In genomic region chr2:29075894-29076700, GRCh38 we compare ENCODE assay signal across 14 cellular contexts. TPM values are rescaled to one million over a fixed set of nuclear protein-coding genes. Genes with fewer than 3 reads are reported as not detected.
DNase-seq lines count a peak whose midpoint lies in the region; ATAC-seq lines count a peak whose summit lies in the region.
"Had no signal": no experiment of that assay in that cellular context is flagged by ENCODE, and none has a peak within 500 bp of the region (broad histone marks: within the 10 kb centered on the region; RNA-seq: fewer than 3 reads in every experiment).

No MANE protein-coding gene starts in this region.

- intact Hi-C loops in posterior cingulate gyrus (cut with DNase I) = loop anchor here (5.0 kb wide), 1 partner anchor 36 kb away; no protein-coding TSS in a partner anchor
- intact Hi-C loops in activated T-helper 2 cell treated with anti-CD3 and anti-CD28 coated beads, Interferon-gamma antibody, Interleukin-2, Interleukin-4, amounts not matched to agents 10 μg/mL and 5 μg/mL and 100 μg/mL, durations not matched to agents 14 hours and 24 hours and 36 hours (cut with micrococcal nuclease) = no loop called here

- no peaks in the 10 kb centered on the region for H3K36me3 ChIP-seq in adipocyte (ENCODE audit: control insufficient read depth, insufficient read depth, low read length, severe bottlenecking)
- H3K36me3 ChIP-seq: colonic mucosa had no signal

- ATAC-seq in GM18907 (IDR thresholded peaks at IDR 0.05; ENCODE audit: unreplicated experiment) = no peak

- peaks cover 12% of the 10 kb centered on the region for H3K4me1 ChIP-seq in adipocyte (ENCODE audit: control insufficient read depth, insufficient read depth, low read length)
- H3K4me1 ChIP-seq: colonic mucosa had no signal

- no peak overlapping the region for H3K27ac Mint-ChIP-seq in immature natural killer cell
- no peak overlapping the region for H3K27ac Mint-ChIP-seq in activated T-helper 2 cell treated with anti-CD3 and anti-CD28 coated beads, Interferon-gamma antibody, Interleukin-2, Interleukin-4, amounts not matched to agents 10 μg/mL and 5 μg/mL and 100 μg/mL, durations not matched to agents 14 hours and 24 hours and 36 hours
- H3K27ac Mint-ChIP-seq: CD4-positive, CD25-positive, alpha-beta regulatory T cell had no signal

- H3K36me3 Mint-ChIP-seq in immature natural killer cell = peaks cover 0 to 12% (median 0%) of the 10 kb centered on the region in 3 donors
- H3K36me3 Mint-ChIP-seq in activated T-helper 2 cell treated with anti-CD3 and anti-CD28 coated beads, Interferon-gamma antibody, Interleukin-2, Interleukin-4, amounts not matched to agents 10 μg/mL and 5 μg/mL and 100 μg/mL, durations not matched to agents 14 hours and 24 hours and 36 hours (ENCODE audit: low read depth) = no peaks in the 10 kb centered on the region
- H3K36me3 Mint-ChIP-seq: CD4-positive, CD25-positive, alpha-beta regulatory T cell had no signal

- H3K4me3 Mint-ChIP-seq in immature natural killer cell = no peak overlapping the region
- no peak overlapping the region for H3K4me3 Mint-ChIP-seq in activated T-helper 2 cell treated with anti-CD3 and anti-CD28 coated beads, Interferon-gamma antibody, Interleukin-2, Interleukin-4, amounts not matched to agents 10 μg/mL and 5 μg/mL and 100 μg/mL, durations not matched to agents 14 hours and 24 hours and 36 hours (ENCODE audit: low read depth)
- H3K4me3 Mint-ChIP-seq: CD4-positive, CD25-positive, alpha-beta regulatory T cell had no signal

- DNase-seq in COLO829 (ENCODE audit: low spot score) (peak; percentile 61), adipocyte (ENCODE audit: low read depth) (peak; percentile 60), fibroblast of peridontal ligament (ENCODE audit: extremely low read depth) (peak; percentile 17), posterior cingulate gyrus (peak; percentile 53 to 95 (median 73)), immature natural killer cell (no peak), HT-29 (ENCODE audit: low spot score) (no peak)
- no peak for DNase-seq in activated T-helper 2 cell treated with anti-CD3 and anti-CD28 coated beads, Interferon-gamma antibody, Interleukin-2, Interleukin-4, amounts not matched to agents 10 μg/mL and 5 μg/mL and 100 μg/mL, durations not matched to agents 14 hours and 24 hours and 36 hours (ENCODE audit: low spot score)
- DNase-seq: activated effector memory CD4-positive, alpha-beta T cell treated with anti-CD3 and anti-CD28 coated beads, Interleukin-2, amount 50 U/mL, for 16 hours; CD4-positive, CD25-positive, alpha-beta regulatory T cell; colonic mucosa; Kasumi-1; NCI-H2171 treated with DMSO at 0.1 percent for 48 hours; T-helper 2 cell had no signal

- no peaks in the 10 kb centered on the region for H3K4me1 Mint-ChIP-seq in immature natural killer cell
- no peaks in the 10 kb centered on the region for H3K4me1 Mint-ChIP-seq in activated T-helper 2 cell treated with anti-CD3 and anti-CD28 coated beads, Interferon-gamma antibody, Interleukin-2, Interleukin-4, amounts not matched to agents 10 μg/mL and 5 μg/mL and 100 μg/mL, durations not matched to agents 14 hours and 24 hours and 36 hours (ENCODE audit: low read depth)
- H3K4me1 Mint-ChIP-seq: CD4-positive, CD25-positive, alpha-beta regulatory T cell had no signal

- H3K9me3 Mint-ChIP-seq in immature natural killer cell = no peaks in the 10 kb centered on the region
- H3K9me3 Mint-ChIP-seq in activated T-helper 2 cell treated with anti-CD3 and anti-CD28 coated beads, Interferon-gamma antibody, Interleukin-2, Interleukin-4, amounts not matched to agents 10 μg/mL and 5 μg/mL and 100 μg/mL, durations not matched to agents 14 hours and 24 hours and 36 hours = peaks cover 7% of the 10 kb centered on the region

- H3K27me3 Mint-ChIP-seq in immature natural killer cell (ENCODE audit: low read depth in 3 of 3) = peaks cover 0 to 2% (median 0%) of the 10 kb centered on the region in 3 donors
- no peaks in the 10 kb centered on the region for H3K27me3 Mint-ChIP-seq in activated T-helper 2 cell treated with anti-CD3 and anti-CD28 coated beads, Interferon-gamma antibody, Interleukin-2, Interleukin-4, amounts not matched to agents 10 μg/mL and 5 μg/mL and 100 μg/mL, durations not matched to agents 14 hours and 24 hours and 36 hours (ENCODE audit: low read depth)
- H3K27me3 Mint-ChIP-seq: CD4-positive, CD25-positive, alpha-beta regulatory T cell had no signal

- no peak overlapping the region for H3K9ac ChIP-seq in adipocyte (ENCODE audit: low read length)

- peaks cover 9% of the 10 kb centered on the region for H3K27me3 ChIP-seq in adipocyte (replicated peaks; ENCODE audit: control insufficient read depth, insufficient read depth, low read length)
- H3K27me3 ChIP-seq: colonic mucosa had no signal

- H3K9me3 ChIP-seq in adipocyte (ENCODE audit: control insufficient read depth, low read length) = peaks cover 13% of the 10 kb centered on the region
- H3K9me3 ChIP-seq: colonic mucosa had no signal

- H3K4me3 ChIP-seq in adipocyte (ENCODE audit: low read length) = no peak overlapping the region
- H3K4me3 ChIP-seq: colonic mucosa had no signal

RNA-seq across cellular contexts. Expression of gene PCARE, which starts 1.8 kb away (rescaled TPM):
- not detected for polyA plus RNA-seq in immature natural killer cell
- not detected in 2 replicates for total RNA-seq in activated T-helper 2 cell treated with anti-CD3 and anti-CD28 coated beads, Interferon-gamma antibody, Interleukin-2, Interleukin-4, amounts not matched to agents 10 μg/mL and 5 μg/mL and 100 μg/mL, durations not matched to agents 14 hours and 24 hours and 36 hours
- total RNA-seq in HT-29 (2014; rRNA removed; shearing (Covaris generic)) = not detected in 2 replicates
- total RNA-seq: CD4-positive, CD25-positive, alpha-beta regulatory T cell; colonic mucosa had no signal
- polyA plus RNA-seq: CD4-positive, CD25-positive, alpha-beta regulatory T cell had no signal

RNA-seq across cellular contexts. Expression of gene CLIP4, which starts 39.1 kb away (rescaled TPM):
- polyA plus RNA-seq in immature natural killer cell = 10 to 100 TPM; 20.4 to 32.7 (median 20.5) TPM
- 21.5 and 21.8 TPM in 2 replicates for total RNA-seq in activated T-helper 2 cell treated with anti-CD3 and anti-CD28 coated beads, Interferon-gamma antibody, Interleukin-2, Interleukin-4, amounts not matched to agents 10 μg/mL and 5 μg/mL and 100 μg/mL, durations not matched to agents 14 hours and 24 hours and 36 hours
- total RNA-seq in HT-29 (2014; rRNA removed; shearing (Covaris generic)) = 9.1 and 11.3 TPM in 2 replicates

Comparison
In these comparisons a context has a peak if more than half of its experiments do, and no peak if none do; other contexts are left out.
1. DNase-seq: peak in COLO829 (single experiment), adipocyte (single experiment), fibroblast of peridontal ligament (single experiment) and posterior cingulate gyrus (10 of 10); none in immature natural killer cell (0 of 3), activated T-helper 2 cell treated with anti-CD3 and anti-CD28 coated beads, Interferon-gamma antibody, Interleukin-2, Interleukin-4, amounts not matched to agents 10 μg/mL and 5 μg/mL and 100 μg/mL, durations not matched to agents 14 hours and 24 hours and 36 hours (single experiment) and HT-29 (single experiment).